Comparison of ENCODE assay signal across 13 cellular contexts in genomic region chr7:65475040-65475726, GRCh38.
DNase-seq lines count a peak whose midpoint lies in the region; ATAC-seq and TF ChIP-seq lines count a peak whose summit lies in the region.
"Had no signal": no experiment of that assay in that cellular context is flagged by ENCODE, and none has a peak within 500 bp of the region (broad histone marks: within the 10 kb centered on the region; RNA-seq: fewer than 3 reads in every experiment).

No MANE protein-coding gene starts in this region.

- TF ChIP-seq CTCF in GM10266 (IDR thresholded peaks at IDR 0.05; ENCODE audit: control insufficient read depth, insufficient read depth, low read depth, missing control alignments): no peak

- H3K4me3 Mint-ChIP-seq in effector memory CD8-positive, alpha-beta T cell: peak overlapping the region; percentile 78 to 81
- H3K4me3 Mint-ChIP-seq: activated naive CD4-positive, alpha-beta T cell treated with anti-CD3 and anti-CD28 coated beads, Interleukin-2, amount 50 U/mL, for 24 hours had no signal

- H3K27ac Mint-ChIP-seq in effector memory CD8-positive, alpha-beta T cell: peak overlapping the region; percentile 89 to 92
- H3K27ac Mint-ChIP-seq: activated naive CD4-positive, alpha-beta T cell treated with anti-CD3 and anti-CD28 coated beads, Interleukin-2, amount 50 U/mL, for 24 hours had no signal

- H3K9me3 Mint-ChIP-seq in effector memory CD8-positive, alpha-beta T cell: peaks cover 17 to 24% of the 10 kb centered on the region in 2 donors
- H3K9me3 Mint-ChIP-seq: activated naive CD4-positive, alpha-beta T cell treated with anti-CD3 and anti-CD28 coated beads, Interleukin-2, amount 50 U/mL, for 24 hours had no signal

- H3K27me3 Mint-ChIP-seq in effector memory CD8-positive, alpha-beta T cell: no peaks in the 10 kb centered on the region

- H3K36me3 Mint-ChIP-seq in effector memory CD8-positive, alpha-beta T cell (ENCODE audit: insufficient read depth): peaks cover 7% of the 10 kb centered on the region

- H3K4me1 Mint-ChIP-seq in effector memory CD8-positive, alpha-beta T cell (ENCODE audit: low read depth in 2 of 2): peaks cover 48 to 56% of the 10 kb centered on the region in 2 donors

- ATAC-seq in GM18498 (IDR thresholded peaks at IDR 0.05; ENCODE audit: unreplicated experiment) (peak; percentile 31), GM19455 (IDR thresholded peaks at IDR 0.05; ENCODE audit: unreplicated experiment) (peak; percentile 24), HG03432 (IDR thresholded peaks at IDR 0.05; ENCODE audit: unreplicated experiment) (peak; percentile 16)
- peak; percentile 44 for ATAC-seq in effector memory CD8-positive, alpha-beta T cell (replicated peaks)

- no peak for DNase-seq in effector memory CD8-positive, alpha-beta T cell
- DNase-seq in HPDE6-E6E7 (ENCODE audit: extremely low spot score) (no peak), NCI-H2107 (lab: John Stamatoyannopoulos, UW) (no peak), GM10266 (ENCODE audit: extremely low spot score) (no peak)
- DNase-seq: activated CD4-positive, alpha-beta T cell treated with anti-CD3 and anti-CD28 coated beads for 1 hour; NCI-H1092 treated with DMSO at 0.1 percent for 48 hours; NCI-H510A treated with DMSO at 0.1 percent for 48 hours; SIG-M5; substantia nigra had no signal
